In genomic region chr1:18141661-18142060, GRCh38 we compare ENCODE assay signal across 37 cellular contexts. TPM values are rescaled to one million over a fixed set of nuclear protein-coding genes. Genes with fewer than 3 reads are reported as not detected.
"Had no signal": no experiment of that assay in that cellular context is flagged by ENCODE, and none has a peak within 500 bp of the region (broad histone marks: within the 10 kb centered on the region; RNA-seq: fewer than 3 reads in every experiment).

No MANE protein-coding gene starts in this region.

- H3K27ac ChIP-seq: KMS-11 had no signal

- H3K4me2 ChIP-seq: KMS-11 had no signal

- H3K36me3 ChIP-seq: MG63 had no signal

- H3K27me3 ChIP-seq: MG63 had no signal

- H3K4me3 ChIP-seq: MG63 had no signal

- H3K9ac ChIP-seq: KMS-11 had no signal

- H3K9me3 ChIP-seq: MG63 had no signal

- DNase-seq: Kasumi-1, KG1, MG63, MM.1S, MV-4-11, NCI-H1048, NCI-H1092, NCI-H1092 treated with DMSO at 0.1 percent for 48 hours, NCI-H1105, NCI-H1105 treated with DMSO at 0.1 percent for 48 hours, NCI-H1417, NCI-H1417 treated with DMSO at 0.1 percent for 48 hours, NCI-H1436, NCI-H1436 treated with DMSO at 0.1 percent for 48 hours, NCI-H146, NCI-H1694, NCI-H1694 treated with DMSO at 0.1 percent for 48 hours, NCI-H187, NCI-H187 treated with DMSO at 0.1 percent for 48 hours, NCI-H1930, NCI-H2029, NCI-H2029 treated with DMSO at 0.1 percent for 48 hours, NCI-H2081, NCI-H2081 treated with DMSO at 0.1 percent for 48 hours, NCI-H2107, NCI-H2171, NCI-H2171 treated with DMSO at 0.1 percent for 48 hours, NCI-H2227 treated with DMSO at 0.1 percent for 48 hours, NCI-H226, NCI-H345, NCI-H446 treated with DMSO at 0.1 percent for 48 hours, NCI-H510A had no signal

RNA-seq across cellular contexts. Expression of gene IGSF21, which starts 34.1 kb away (rescaled TPM):
- total RNA-seq: LHCN-M2, M059J, MCF 10A, NCI-H460 had no signal
